ENCODE assay signal across 22 cellular contexts in the genomic region with DNA sequence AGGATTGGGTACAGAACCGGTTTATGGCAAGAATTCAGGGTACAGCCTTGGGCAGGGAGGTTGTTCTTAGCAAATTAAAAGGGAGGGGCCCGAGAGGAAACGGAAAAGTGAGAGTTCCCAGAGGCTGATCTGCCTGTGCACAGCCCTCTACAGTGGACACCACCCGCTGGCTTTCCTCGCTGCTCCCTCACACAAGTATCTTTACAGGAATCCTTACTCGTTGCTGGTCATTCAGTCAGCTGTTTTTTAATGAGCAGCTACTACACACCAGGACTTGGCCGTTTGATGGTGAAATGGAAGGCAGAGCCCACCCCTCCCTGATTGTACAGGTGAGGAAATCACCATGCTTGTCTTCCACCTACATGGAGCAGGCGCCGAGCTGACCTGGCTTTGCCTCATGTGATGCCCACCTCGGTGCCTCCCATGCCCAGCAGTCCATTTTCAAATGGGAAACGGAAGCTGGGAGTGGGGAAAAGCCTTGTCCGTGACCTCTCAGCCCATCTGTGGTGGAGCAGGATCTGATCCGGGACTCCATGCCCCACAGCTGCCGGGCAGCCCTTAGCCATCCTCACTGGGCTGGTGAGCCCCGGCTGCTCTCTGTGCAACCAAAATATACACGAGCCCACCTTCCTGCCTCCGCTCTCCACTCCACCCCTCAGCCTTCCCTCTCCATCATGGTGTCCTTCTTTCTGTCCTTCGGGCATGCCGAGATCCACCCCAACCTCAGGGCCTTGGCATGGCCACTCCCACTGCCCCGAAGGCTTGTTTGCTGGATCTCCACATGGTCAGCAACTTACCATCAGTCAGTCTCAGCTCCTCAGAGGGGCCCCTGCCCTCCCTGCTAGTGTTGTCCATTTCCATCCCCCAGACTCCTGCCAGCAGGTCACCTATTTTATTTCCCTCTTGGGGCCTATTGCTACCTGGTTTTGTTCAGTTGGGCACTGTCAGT. TPM values are rescaled to one million over a fixed set of nuclear protein-coding genes. Genes with fewer than 3 reads are reported as not detected.
"Had no signal": no experiment of that assay in that cellular context is flagged by ENCODE, and none has a peak within 500 bp of the region (broad histone marks: within the 10 kb centered on the region; RNA-seq: fewer than 3 reads in every experiment).

No MANE protein-coding gene starts in this region.

- H3K4me1 ChIP-seq: lower lobe of right lung, prostate gland, tibial artery had no signal

- H3K9me3 ChIP-seq: lower lobe of right lung, prostate gland, tibial artery had no signal

- H3K27ac ChIP-seq: lower lobe of right lung, neural progenitor cell, prostate gland, tibial artery, WERI-Rb-1 had no signal

- ATAC-seq: activated CD8-positive, alpha-beta memory T cell treated with anti-CD3 and anti-CD28 coated beads, Interleukin-2, amount 10 ng/mL, durations not matched to agents 7 days and 5 days; activated CD8-positive, alpha-beta T cell treated with anti-CD3 and anti-CD28 coated beads for 36 hours; esophagus mucosa; left colon; lower lobe of right lung had no signal

- H3K9ac ChIP-seq: neural progenitor cell had no signal

- H3K4me2 ChIP-seq: neural progenitor cell had no signal

- H3K36me3 ChIP-seq: lower lobe of right lung, neural progenitor cell, prostate gland, tibial artery, WERI-Rb-1 had no signal

- DNase-seq: activated CD4-positive, alpha-beta T cell treated with anti-CD3 and anti-CD28 coated beads, Interleukin-2, amount 10 ng/mL, durations not matched to agents 7 days and 5 days; activated CD4-positive, CD25-positive, alpha-beta regulatory T cell treated with anti-CD3 and anti-CD28 coated beads, Interleukin-2, amount 50 U/mL, for 72 hours; activated CD8-positive, alpha-beta memory T cell treated with anti-CD3 and anti-CD28 coated beads, Interleukin-2, amount 10 ng/mL, durations not matched to agents 7 days and 5 days; activated CD8-positive, alpha-beta T cell treated with anti-CD3 and anti-CD28 coated beads for 36 hours; activated gamma-delta T cell; caudate nucleus; effector memory CD4-positive, alpha-beta T cell; foreskin melanocyte; hippocampal formation; left colon; lower lobe of right lung; mesendoderm; naive B cell; stimulated activated CD4-positive, alpha-beta T cell treated with anti-CD3 and anti-CD28 coated beads, Interleukin-1b, Interleukin-23, amount 100 ng/mL, for 48 hours; substantia nigra; WERI-Rb-1 had no signal

- H3K4me3 ChIP-seq: lower lobe of right lung, neural progenitor cell, prostate gland, tibial artery had no signal

- H2AFZ ChIP-seq: neural progenitor cell had no signal

- H3K27me3 ChIP-seq: neural progenitor cell had no signal

RNA-seq across cellular contexts. Expression of a gene that starts 33.3 kb away (rescaled TPM):
- total RNA-seq: activated CD8-positive, alpha-beta memory T cell treated with anti-CD3 and anti-CD28 coated beads, Interleukin-2, amount 10 ng/mL, durations not matched to agents 7 days and 5 days; activated CD8-positive, alpha-beta T cell treated with anti-CD3 and anti-CD28 coated beads for 36 hours; activated T-helper 1 cell treated with anti-CD3 and anti-CD28 coated beads, Interleukin-12 subunit alpha, Interleukin-12 subunit beta, Interleukin-2, Interleukin-4 antibody, amounts not matched to agents 30 ng/mL and 10 ng/mL and 1 ng/mL, durations not matched to agents 14 hours and 24 hours and 36 hours; osteocyte had no signal
